1 cellular context compared by ENCODE assay signal in the genomic region with DNA sequence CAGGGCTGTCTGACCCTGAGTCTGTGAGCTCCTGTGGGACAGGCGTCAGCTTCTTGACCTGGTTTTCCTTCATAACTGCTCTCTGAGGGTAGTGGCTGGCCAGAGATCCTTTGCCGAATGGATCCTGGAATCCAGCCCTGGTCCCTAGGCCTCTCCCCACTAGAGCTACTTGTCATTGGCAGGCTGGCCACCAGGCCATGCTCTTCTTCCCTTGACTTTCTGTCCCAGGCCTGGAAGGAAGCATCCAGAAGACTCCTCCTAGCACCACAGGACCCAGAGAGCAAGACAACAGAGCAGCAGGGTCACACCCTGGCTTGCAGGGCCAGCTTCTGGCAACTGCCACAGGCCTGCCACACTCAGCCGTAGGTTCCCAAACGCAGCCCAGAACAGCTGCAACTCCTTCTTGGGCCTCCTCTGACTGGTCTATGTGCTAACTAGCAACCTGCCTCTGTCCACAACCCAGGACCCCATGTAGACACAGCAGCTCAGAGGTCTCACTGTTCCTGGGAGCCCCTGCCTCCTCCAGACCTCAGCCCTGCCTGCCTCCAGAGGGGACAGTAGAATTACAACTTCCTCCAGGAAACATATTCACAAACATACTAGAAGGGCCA.
TF ChIP-seq lines count a peak whose summit lies in the region.

No MANE protein-coding gene starts in this region.

TF ChIP-seq in K562, 482 proteins besides CTCF, POLR2A, EP300 and RAD21:
- no peak for TF ChIP-seq ZFP1 (CRISPR knock-in tag; IDR thresholded peaks at IDR 0.05)
- TF ChIP-seq FOXA3 (CRISPR knock-in tag; conservative IDR thresholded peaks at IDR 0.05 in 1 of 2, IDR thresholded peaks at IDR 0.05 in 1 of 2): peak in 1 of 2 experiments; percentile 86; a peak in 1 of 4 replicates
- TF ChIP-seq, protein P1, sequence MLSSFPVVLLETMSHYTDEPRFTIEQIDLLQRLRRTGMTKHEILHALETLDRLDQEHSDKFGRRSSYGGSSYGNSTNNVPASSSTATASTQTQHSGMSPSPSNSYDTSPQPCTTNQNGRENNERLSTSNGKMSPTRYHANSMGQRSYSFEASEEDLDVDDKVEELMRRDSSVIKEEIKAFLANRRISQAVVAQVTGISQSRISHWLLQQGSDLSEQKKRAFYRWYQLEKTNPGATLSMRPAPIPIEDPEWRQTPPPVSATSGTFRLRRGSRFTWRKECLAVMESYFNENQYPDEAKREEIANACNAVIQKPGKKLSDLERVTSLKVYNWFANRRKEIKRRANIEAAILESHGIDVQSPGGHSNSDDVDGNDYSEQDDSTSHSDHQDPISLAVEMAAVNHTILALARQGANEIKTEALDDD (IDR thresholded peaks at IDR 0.05): peak; percentile 11; the same call in 1 of the 2 replicates
- TF ChIP-seq MTA2 (IDR thresholded peaks at IDR 0.05; ENCODE audit: low read depth): no peak
- TF ChIP-seq, protein P2, sequence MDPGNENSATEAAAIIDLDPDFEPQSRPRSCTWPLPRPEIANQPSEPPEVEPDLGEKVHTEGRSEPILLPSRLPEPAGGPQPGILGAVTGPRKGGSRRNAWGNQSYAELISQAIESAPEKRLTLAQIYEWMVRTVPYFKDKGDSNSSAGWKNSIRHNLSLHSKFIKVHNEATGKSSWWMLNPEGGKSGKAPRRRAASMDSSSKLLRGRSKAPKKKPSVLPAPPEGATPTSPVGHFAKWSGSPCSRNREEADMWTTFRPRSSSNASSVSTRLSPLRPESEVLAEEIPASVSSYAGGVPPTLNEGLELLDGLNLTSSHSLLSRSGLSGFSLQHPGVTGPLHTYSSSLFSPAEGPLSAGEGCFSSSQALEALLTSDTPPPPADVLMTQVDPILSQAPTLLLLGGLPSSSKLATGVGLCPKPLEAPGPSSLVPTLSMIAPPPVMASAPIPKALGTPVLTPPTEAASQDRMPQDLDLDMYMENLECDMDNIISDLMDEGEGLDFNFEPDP (CRISPR knock-in tag; IDR thresholded peaks at IDR 0.05): no peak
- TF ChIP-seq NR2C1 (IDR thresholded peaks at IDR 0.05): no peak
- 0 out of 2 replicates have a peak, but pooled peaks have one; percentile 30 for TF ChIP-seq NR2C1 (tag; IDR thresholded peaks at IDR 0.05)
- TF ChIP-seq, protein P3, sequence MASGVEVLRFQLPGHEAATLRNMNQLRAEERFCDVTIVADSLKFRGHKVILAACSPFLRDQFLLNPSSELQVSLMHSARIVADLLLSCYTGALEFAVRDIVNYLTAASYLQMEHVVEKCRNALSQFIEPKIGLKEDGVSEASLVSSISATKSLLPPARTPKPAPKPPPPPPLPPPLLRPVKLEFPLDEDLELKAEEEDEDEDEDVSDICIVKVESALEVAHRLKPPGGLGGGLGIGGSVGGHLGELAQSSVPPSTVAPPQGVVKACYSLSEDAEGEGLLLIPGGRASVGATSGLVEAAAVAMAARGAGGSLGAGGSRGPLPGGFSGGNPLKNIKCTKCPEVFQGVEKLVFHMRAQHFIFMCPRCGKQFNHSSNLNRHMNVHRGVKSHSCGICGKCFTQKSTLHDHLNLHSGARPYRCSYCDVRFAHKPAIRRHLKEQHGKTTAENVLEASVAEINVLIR (CRISPR knock-in tag; IDR thresholded peaks at IDR 0.05): 0 out of 2 replicates have a peak, but pooled peaks have one; percentile 5
- TF ChIP-seq MYNN (IDR thresholded peaks at IDR 0.05): no peak
- TF ChIP-seq MYNN (CRISPR knock-in tag; IDR thresholded peaks at IDR 0.05): no peak
- TF ChIP-seq ZNF12 (CRISPR knock-in tag; IDR thresholded peaks at IDR 0.05): no peak
- TF ChIP-seq, protein P4, sequence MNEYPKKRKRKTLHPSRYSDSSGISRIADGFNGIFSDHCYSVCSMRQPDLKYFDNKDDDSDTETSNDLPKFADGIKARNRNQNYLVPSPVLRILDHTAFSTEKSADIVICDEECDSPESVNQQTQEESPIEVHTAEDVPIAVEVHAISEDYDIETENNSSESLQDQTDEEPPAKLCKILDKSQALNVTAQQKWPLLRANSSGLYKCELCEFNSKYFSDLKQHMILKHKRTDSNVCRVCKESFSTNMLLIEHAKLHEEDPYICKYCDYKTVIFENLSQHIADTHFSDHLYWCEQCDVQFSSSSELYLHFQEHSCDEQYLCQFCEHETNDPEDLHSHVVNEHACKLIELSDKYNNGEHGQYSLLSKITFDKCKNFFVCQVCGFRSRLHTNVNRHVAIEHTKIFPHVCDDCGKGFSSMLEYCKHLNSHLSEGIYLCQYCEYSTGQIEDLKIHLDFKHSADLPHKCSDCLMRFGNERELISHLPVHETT (CRISPR knock-in tag; conservative IDR thresholded peaks at IDR 0.05 in 1 of 2, IDR thresholded peaks at IDR 0.05 in 1 of 2): peak in 1 of 2 experiments; percentile 6; a peak in 1 of 4 replicates
- TF ChIP-seq, protein P5, sequence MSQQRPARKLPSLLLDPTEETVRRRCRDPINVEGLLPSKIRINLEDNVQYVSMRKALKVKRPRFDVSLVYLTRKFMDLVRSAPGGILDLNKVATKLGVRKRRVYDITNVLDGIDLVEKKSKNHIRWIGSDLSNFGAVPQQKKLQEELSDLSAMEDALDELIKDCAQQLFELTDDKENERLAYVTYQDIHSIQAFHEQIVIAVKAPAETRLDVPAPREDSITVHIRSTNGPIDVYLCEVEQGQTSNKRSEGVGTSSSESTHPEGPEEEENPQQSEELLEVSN (IDR thresholded peaks at IDR 0.05; ENCODE audit: borderline replicate concordance in 1 of 2, extremely low read depth in 1 of 2, insufficient read depth in 1 of 2, insufficient read length in 1 of 2, low read depth in 1 of 2, low read length in 1 of 2, poor library complexity in 1 of 2, severe bottlenecking in 1 of 2): peak in 1 of 2 experiments; percentile 11
- 0 out of 2 replicates have a peak, but pooled peaks have one; percentile 55 for TF ChIP-seq ZNF583 (CRISPR knock-in tag; IDR thresholded peaks at IDR 0.05)
- TF ChIP-seq HNRNPLL (IDR thresholded peaks at IDR 0.05; ENCODE audit: low read depth, low read length, poor library complexity, severe bottlenecking): peak; percentile 18
- TF ChIP-seq SMARCB1 (IDR thresholded peaks at IDR 0.05; ENCODE audit: insufficient read length, low read depth): no peak
- TF ChIP-seq, protein P6, sequence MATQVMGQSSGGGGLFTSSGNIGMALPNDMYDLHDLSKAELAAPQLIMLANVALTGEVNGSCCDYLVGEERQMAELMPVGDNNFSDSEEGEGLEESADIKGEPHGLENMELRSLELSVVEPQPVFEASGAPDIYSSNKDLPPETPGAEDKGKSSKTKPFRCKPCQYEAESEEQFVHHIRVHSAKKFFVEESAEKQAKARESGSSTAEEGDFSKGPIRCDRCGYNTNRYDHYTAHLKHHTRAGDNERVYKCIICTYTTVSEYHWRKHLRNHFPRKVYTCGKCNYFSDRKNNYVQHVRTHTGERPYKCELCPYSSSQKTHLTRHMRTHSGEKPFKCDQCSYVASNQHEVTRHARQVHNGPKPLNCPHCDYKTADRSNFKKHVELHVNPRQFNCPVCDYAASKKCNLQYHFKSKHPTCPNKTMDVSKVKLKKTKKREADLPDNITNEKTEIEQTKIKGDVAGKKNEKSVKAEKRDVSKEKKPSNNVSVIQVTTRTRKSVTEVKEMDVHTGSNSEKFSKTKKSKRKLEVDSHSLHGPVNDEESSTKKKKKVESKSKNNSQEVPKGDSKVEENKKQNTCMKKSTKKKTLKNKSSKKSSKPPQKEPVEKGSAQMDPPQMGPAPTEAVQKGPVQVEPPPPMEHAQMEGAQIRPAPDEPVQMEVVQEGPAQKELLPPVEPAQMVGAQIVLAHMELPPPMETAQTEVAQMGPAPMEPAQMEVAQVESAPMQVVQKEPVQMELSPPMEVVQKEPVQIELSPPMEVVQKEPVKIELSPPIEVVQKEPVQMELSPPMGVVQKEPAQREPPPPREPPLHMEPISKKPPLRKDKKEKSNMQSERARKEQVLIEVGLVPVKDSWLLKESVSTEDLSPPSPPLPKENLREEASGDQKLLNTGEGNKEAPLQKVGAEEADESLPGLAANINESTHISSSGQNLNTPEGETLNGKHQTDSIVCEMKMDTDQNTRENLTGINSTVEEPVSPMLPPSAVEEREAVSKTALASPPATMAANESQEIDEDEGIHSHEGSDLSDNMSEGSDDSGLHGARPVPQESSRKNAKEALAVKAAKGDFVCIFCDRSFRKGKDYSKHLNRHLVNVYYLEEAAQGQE (CRISPR knock-in tag; IDR thresholded peaks at IDR 0.05; ENCODE audit: low read depth): 0 out of 2 replicates have a peak, but pooled peaks have one; percentile 35
- peak; percentile 41 for TF ChIP-seq ZFX (CRISPR knock-in tag; IDR thresholded peaks at IDR 0.05)
- TF ChIP-seq RAD51 (IDR thresholded peaks at IDR 0.05; ENCODE audit: borderline replicate concordance, low read depth): no peak
- no peak for TF ChIP-seq EHMT2 (IDR thresholded peaks at IDR 0.05)
- TF ChIP-seq POLR2G (IDR thresholded peaks at IDR 0.05; ENCODE audit: low read depth, low read length): no peak
- TF ChIP-seq, protein P7, sequence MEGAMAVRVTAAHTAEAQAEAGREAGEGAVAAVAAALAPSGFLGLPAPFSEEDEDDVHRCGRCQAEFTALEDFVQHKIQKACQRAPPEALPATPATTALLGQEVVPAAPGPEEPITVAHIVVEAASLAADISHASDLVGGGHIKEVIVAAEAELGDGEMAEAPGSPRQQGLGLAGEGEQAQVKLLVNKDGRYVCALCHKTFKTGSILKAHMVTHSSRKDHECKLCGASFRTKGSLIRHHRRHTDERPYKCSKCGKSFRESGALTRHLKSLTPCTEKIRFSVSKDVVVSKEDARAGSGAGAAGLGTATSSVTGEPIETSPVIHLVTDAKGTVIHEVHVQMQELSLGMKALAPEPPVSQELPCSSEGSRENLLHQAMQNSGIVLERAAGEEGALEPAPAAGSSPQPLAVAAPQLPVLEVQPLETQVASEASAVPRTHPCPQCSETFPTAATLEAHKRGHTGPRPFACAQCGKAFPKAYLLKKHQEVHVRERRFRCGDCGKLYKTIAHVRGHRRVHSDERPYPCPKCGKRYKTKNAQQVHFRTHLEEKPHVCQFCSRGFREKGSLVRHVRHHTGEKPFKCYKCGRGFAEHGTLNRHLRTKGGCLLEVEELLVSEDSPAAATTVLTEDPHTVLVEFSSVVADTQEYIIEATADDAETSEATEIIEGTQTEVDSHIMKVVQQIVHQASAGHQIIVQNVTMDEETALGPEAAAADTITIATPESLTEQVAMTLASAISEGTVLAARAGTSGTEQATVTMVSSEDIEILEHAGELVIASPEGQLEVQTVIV (CRISPR knock-in tag; IDR thresholded peaks at IDR 0.05; ENCODE audit: borderline replicate concordance): no peak
